Comparison of ENCODE assay signal across 20 cellular contexts in genomic region chrX:124097116-124097515, GRCh38.
"Had no signal": no experiment of that assay in that cellular context is flagged by ENCODE, and none has a peak within 500 bp of the region (broad histone marks: within the 10 kb centered on the region; RNA-seq: fewer than 3 reads in every experiment).

No MANE protein-coding gene starts in this region.

- H3K27ac Mint-ChIP-seq: IgD-negative memory B cell had no signal

- H3K4me1 Mint-ChIP-seq: IgD-negative memory B cell had no signal

- DNase-seq: KBM-7, MG63, NCI-H1092 treated with DMSO at 0.1 percent for 48 hours, NCI-H1436, NCI-H187, NCI-H2029, NCI-H2081 treated with DMSO at 0.1 percent for 48 hours, NCI-H2171, NCI-H226, NCI-H446, NCI-H510A, NCI-H524 treated with DMSO at 0.1 percent for 48 hours, NCI-H69, NCI-H774, SHP77, T-cell had no signal

- H3K4me3 Mint-ChIP-seq: IgD-negative memory B cell, T-cell had no signal

- H3K27me3 Mint-ChIP-seq: IgD-negative memory B cell had no signal

- H3K27ac ChIP-seq: HL-60, RWPE1 had no signal

- H3K4me3 ChIP-seq: MG63 had no signal

- ATAC-seq: Panc1, T-cell had no signal

- H3K36me3 Mint-ChIP-seq: IgD-negative memory B cell had no signal

- H3K9me3 ChIP-seq: MG63 had no signal

- H3K9me3 Mint-ChIP-seq: IgD-negative memory B cell, T-cell had no signal
